Comparison of ENCODE assay signal across 12 cellular contexts in genomic region chr10:51224610-51225230, GRCh38.
DNase-seq lines count a peak whose midpoint lies in the region; ATAC-seq and TF ChIP-seq lines count a peak whose summit lies in the region.
"Had no signal": no experiment of that assay in that cellular context is flagged by ENCODE, and none has a peak within 500 bp of the region (broad histone marks: within the 10 kb centered on the region; RNA-seq: fewer than 3 reads in every experiment).

No MANE protein-coding gene starts in this region.

- intact Hi-C loops in vagina (cut with DNase I) = no loop called here

- no peaks in the 10 kb centered on the region for H3K9me3 ChIP-seq in vagina

- no peak for TF ChIP-seq POLR2A in vagina (IDR thresholded peaks at IDR 0.05)

- DNase-seq in NCI-H82 (lab: John Stamatoyannopoulos, UW) = peak; percentile 0
- DNase-seq in NCI-H82 treated with DMSO at 0.1 percent for 48 hours (lab: John Stamatoyannopoulos, UW; ENCODE audit: unreplicated experiment) = no peak
- DNase-seq in hepatic stellate cell (ENCODE audit: low spot score) = peak; percentile 22
- no peak for DNase-seq in vagina (ENCODE audit: extremely low spot score in 2 of 2)
- DNase-seq in RPMI8226 = no peak
- DNase-seq: activated CD8-positive, alpha-beta T cell treated with anti-CD3 and anti-CD28 coated beads, Interleukin-2, amount 10 ng/mL, durations not matched to agents 7 days and 5 days; DMS79; NCI-H1105; small intestine had no signal

- ATAC-seq in GM19023 (IDR thresholded peaks at IDR 0.05; ENCODE audit: unreplicated experiment) (no peak), GM19455 (IDR thresholded peaks at IDR 0.05; ENCODE audit: unreplicated experiment) (no peak)
- ATAC-seq: activated CD8-positive, alpha-beta T cell treated with anti-CD3 and anti-CD28 coated beads, Interleukin-2, amount 10 ng/mL, durations not matched to agents 7 days and 5 days had no signal

- peak overlapping the region; percentile 28; the same call in 1 of the 2 replicates for H3K4me3 ChIP-seq in WI38 (ENCODE audit: low read depth, low read length)
- H3K4me3 ChIP-seq in vagina = peak overlapping the region in 1 of 2 donors; percentile 6

- H3K36me3 ChIP-seq in vagina = no peaks in the 10 kb centered on the region

- peak overlapping the region; percentile 63 for H3K27ac ChIP-seq in vagina

- peaks cover 25% of the 10 kb centered on the region for H3K4me1 ChIP-seq in vagina

- no peaks in the 10 kb centered on the region for H3K27me3 ChIP-seq in vagina

- TF ChIP-seq CTCF in WI38 (IDR thresholded peaks at IDR 0.05; ENCODE audit: low read depth, low read length) (no peak), vagina (IDR thresholded peaks at IDR 0.05) (no peak)

Comparison
In these comparisons a context has a peak if more than half of its experiments do, and no peak if none do; other contexts are left out.
1. DNase-seq: peak in NCI-H82 (single experiment) and hepatic stellate cell (single experiment); none in NCI-H82 treated with DMSO at 0.1 percent for 48 hours (single experiment), vagina (0 of 2) and RPMI8226 (single experiment).